16 cellular contexts compared by ENCODE assay signal in the genomic region with DNA sequence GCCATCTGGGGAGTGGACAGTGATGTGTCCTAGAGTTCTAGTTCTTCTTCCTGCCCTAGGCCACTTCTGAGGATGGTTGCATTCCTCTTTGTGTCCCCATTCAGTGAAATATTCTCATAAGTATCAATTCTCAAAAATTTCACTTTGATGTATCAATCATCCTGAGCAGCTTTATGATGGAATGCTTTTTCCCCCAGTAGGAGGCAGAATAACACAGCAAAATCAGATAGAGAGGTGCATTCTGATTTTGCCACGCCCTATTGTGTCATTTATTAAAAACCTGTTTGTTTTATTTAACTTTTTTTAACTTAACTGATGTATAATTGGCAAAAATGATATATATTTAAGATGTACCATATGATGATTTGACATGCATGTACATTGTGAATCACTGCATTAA.
DNase-seq lines count a peak whose midpoint lies in the region; ATAC-seq and TF ChIP-seq lines count a peak whose summit lies in the region.
"Had no signal": no experiment of that assay in that cellular context is flagged by ENCODE, and none has a peak within 500 bp of the region (broad histone marks: within the 10 kb centered on the region; RNA-seq: fewer than 3 reads in every experiment).

No MANE protein-coding gene starts in this region.

- intact Hi-C loops in left cardiac atrium (cut with DNase I): no loop called here

- ATAC-seq in HG02610 (IDR thresholded peaks at IDR 0.05; ENCODE audit: unreplicated experiment) (peak; percentile 57), naive B cell (ENCODE audit: low read depth in 2 of 2) (no peak), left cardiac atrium (no peak)
- ATAC-seq: activated CD4-positive, CD25-positive, alpha-beta regulatory T cell treated with anti-CD3 and anti-CD28 coated beads, Interleukin-2, amount 50 U/mL, for 24 hours; esophagus mucosa; left colon; stimulated activated naive CD8-positive, alpha-beta T cell treated with anti-CD3 and anti-CD28 coated beads, Interleukin-15, amount 100 ng/mL, for 72 hours; T-helper 17 cell had no signal

- no peaks in the 10 kb centered on the region for H3K4me1 Mint-ChIP-seq in naive B cell
- H3K4me1 Mint-ChIP-seq: stimulated activated naive CD8-positive, alpha-beta T cell treated with anti-CD3 and anti-CD28 coated beads, Interleukin-15, amount 100 ng/mL, for 72 hours; T-helper 17 cell had no signal

- H3K9ac ChIP-seq in OCI-LY3 (ENCODE audit: low read length): no peak overlapping the region

- no peaks in the 10 kb centered on the region for H3K4me1 ChIP-seq in OCI-LY3 (ENCODE audit: low read length)

- no peaks in the 10 kb centered on the region for H3K36me3 ChIP-seq in OCI-LY3 (replicated peaks; ENCODE audit: low read depth, low read length)

- no peaks in the 10 kb centered on the region for H3K36me3 Mint-ChIP-seq in naive B cell

- DNase-seq in GM12864 (ENCODE audit: low read depth) (no peak), naive B cell (peak; percentile 24), left cardiac atrium (no peak), SHP77 (lab: John Stamatoyannopoulos, UW) (no peak), NCI-H510A treated with DMSO at 0.1 percent for 48 hours (lab: John Stamatoyannopoulos, UW) (no peak)
- no peak for DNase-seq in activated naive CD4-positive, alpha-beta T cell treated with Interleukin-2 at 50 U/mL for 16 hours
- DNase-seq: C1 segment of cervical spinal cord; cortex of kidney; left colon; NCI-H1694 treated with DMSO at 0.1 percent for 48 hours; stimulated activated naive CD8-positive, alpha-beta T cell treated with anti-CD3 and anti-CD28 coated beads, Interleukin-15, amount 100 ng/mL, for 72 hours; T-helper 17 cell had no signal

- peaks cover 0 to 17% (median 8%) of the 10 kb centered on the region in 3 donors for H3K27me3 Mint-ChIP-seq in naive B cell
- H3K27me3 Mint-ChIP-seq: stimulated activated naive CD8-positive, alpha-beta T cell treated with anti-CD3 and anti-CD28 coated beads, Interleukin-15, amount 100 ng/mL, for 72 hours; T-helper 17 cell had no signal

- H3K27ac Mint-ChIP-seq in naive B cell: no peak overlapping the region
- H3K27ac Mint-ChIP-seq: stimulated activated naive CD8-positive, alpha-beta T cell treated with anti-CD3 and anti-CD28 coated beads, Interleukin-15, amount 100 ng/mL, for 72 hours; T-helper 17 cell had no signal

- H3K4me3 Mint-ChIP-seq in naive B cell: no peak overlapping the region
- H3K4me3 Mint-ChIP-seq: stimulated activated naive CD8-positive, alpha-beta T cell treated with anti-CD3 and anti-CD28 coated beads, Interleukin-15, amount 100 ng/mL, for 72 hours; T-helper 17 cell had no signal

- H4K20me1 ChIP-seq in OCI-LY3 (ENCODE audit: insufficient read depth, low read length): no peaks in the 10 kb centered on the region

- H3K9me3 ChIP-seq in OCI-LY3 (ENCODE audit: insufficient read depth, low read length): no peaks in the 10 kb centered on the region

- H3K4me3 ChIP-seq in GM12864 (ENCODE audit: low read depth, low read length) (no peak overlapping the region), OCI-LY3 (ENCODE audit: low read length) (no peak overlapping the region)

- TF ChIP-seq CTCF in GM12864 (IDR thresholded peaks at IDR 0.05; ENCODE audit: low read depth, low read length, missing control alignments) (peak; percentile 27), OCI-LY3 (IDR thresholded peaks at IDR 0.05; ENCODE audit: low read depth, low read length) (peak; percentile 79)

- no peaks in the 10 kb centered on the region for H3K9me3 Mint-ChIP-seq in naive B cell
- H3K9me3 Mint-ChIP-seq: stimulated activated naive CD8-positive, alpha-beta T cell treated with anti-CD3 and anti-CD28 coated beads, Interleukin-15, amount 100 ng/mL, for 72 hours had no signal

- no peak overlapping the region for H2AFZ ChIP-seq in OCI-LY3 (ENCODE audit: low read depth, low read length)

- no peak overlapping the region for H3K27ac ChIP-seq in OCI-LY3 (ENCODE audit: low read length)

- H3K79me2 ChIP-seq in OCI-LY3 (ENCODE audit: low read length): no peaks in the 10 kb centered on the region

- H3K27me3 ChIP-seq in OCI-LY3 (ENCODE audit: low read depth, low read length): no peaks in the 10 kb centered on the region

- H3K4me2 ChIP-seq in OCI-LY3 (ENCODE audit: low read length): no peak overlapping the region
